Comparison of ENCODE assay signal across 27 cellular contexts in the genomic region with DNA sequence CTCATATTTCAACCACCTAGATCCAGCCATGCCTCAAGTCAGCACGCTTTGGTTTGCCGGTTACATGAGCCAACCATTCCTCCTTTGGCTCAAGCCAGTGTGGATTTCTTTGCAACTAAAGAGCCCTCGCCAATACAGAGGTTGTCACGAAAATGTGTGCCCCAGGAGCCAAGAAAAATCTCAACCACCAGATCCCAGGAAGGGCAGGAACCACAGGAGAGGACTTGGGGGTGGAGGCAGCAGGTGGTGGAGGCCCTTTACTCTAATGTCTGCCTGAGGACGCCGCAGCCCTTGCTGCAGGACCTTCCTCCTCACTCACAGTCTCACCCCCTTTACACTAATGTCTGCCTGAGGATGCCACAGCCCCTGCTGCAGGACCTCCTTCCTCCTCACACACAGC.
"Had no signal": no experiment of that assay in that cellular context is flagged by ENCODE, and none has a peak within 500 bp of the region (broad histone marks: within the 10 kb centered on the region; RNA-seq: fewer than 3 reads in every experiment).

No MANE protein-coding gene starts in this region.

- H3K4me1 ChIP-seq: gastrocnemius medialis, left lung, lower lobe of right lung had no signal

- H3K36me3 ChIP-seq: esophagus squamous epithelium, gastrocnemius medialis, heart right ventricle, left lung, lower lobe of right lung had no signal

- H3K27ac ChIP-seq: coronary artery, dorsolateral prefrontal cortex, epithelial cell of prostate, esophagus squamous epithelium, gastrocnemius medialis, heart right ventricle, left lung, lower lobe of right lung had no signal

- H3K27me3 ChIP-seq: gastrocnemius medialis had no signal

- H3K9me3 ChIP-seq: esophagus squamous epithelium, gastrocnemius medialis, left lung, lower lobe of right lung, mucosa of descending colon had no signal

- FAIRE-seq: colon, endometrium, islet of Langerhans, keratinocyte had no signal

- DNase-seq: dermis blood vessel endothelial cell; dorsolateral prefrontal cortex; effector CD4-positive, alpha-beta T cell; effector memory CD4-positive, alpha-beta T cell; endodermal cell; erythroblast; esophagus squamous epithelium; foreskin fibroblast; foreskin melanocyte; gastrocnemius medialis; glutamatergic neuron; head of caudate nucleus; heart right ventricle; hippocampal formation; left cardiac atrium; left lung; left ventricle myocardium superior; lower lobe of right lung; mesenchymal stem cell; mucosa of descending colon had no signal

- ATAC-seq: esophagus mucosa, gastrocnemius medialis, heart right ventricle, left cardiac atrium, left lung, left ventricle myocardium superior, lower lobe of right lung, mucosa of descending colon had no signal

- H3K4me3 ChIP-seq: coronary artery, dorsolateral prefrontal cortex, esophagus squamous epithelium, gastrocnemius medialis, heart right ventricle, left lung, lower lobe of right lung, mucosa of descending colon had no signal
